In the genomic region with DNA sequence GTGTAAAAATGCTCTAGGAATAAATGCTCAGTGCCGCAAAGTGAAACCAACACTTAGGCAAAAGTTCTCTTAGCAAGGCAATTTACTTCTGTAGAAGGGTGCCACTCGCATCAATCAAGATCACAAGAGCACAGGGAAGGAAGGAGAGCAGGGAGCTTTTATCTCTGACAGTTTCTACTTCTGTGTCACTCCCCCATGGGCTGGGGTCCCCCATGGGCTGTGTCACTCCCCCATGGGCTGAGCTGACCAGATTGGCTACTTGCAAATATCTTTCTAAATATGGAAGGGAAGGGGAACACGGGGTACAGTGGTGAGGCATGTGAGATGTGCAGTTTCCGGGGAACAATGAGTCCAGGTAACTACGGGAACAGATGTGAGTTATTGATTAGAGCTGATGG, we compare ENCODE assay signal across 8 cellular contexts. TPM values are rescaled to one million over a fixed set of nuclear protein-coding genes. Genes with fewer than 3 reads are reported as not detected.
DNase-seq lines count a peak whose midpoint lies in the region; ATAC-seq and TF ChIP-seq lines count a peak whose summit lies in the region.

No MANE protein-coding gene starts in this region.

- no peaks in the 10 kb centered on the region for H3K79me2 ChIP-seq in osteoblast (ENCODE audit: insufficient read depth, low read length)

- no peaks in the 10 kb centered on the region for H3K36me3 ChIP-seq in effector memory CD4-positive, alpha-beta T cell (ENCODE audit: control insufficient read depth, insufficient read depth, low read length)
- no peaks in the 10 kb centered on the region for H3K36me3 ChIP-seq in osteoblast (ENCODE audit: insufficient read depth, low read length)

- H3K4me3 ChIP-seq in AG04450 (ENCODE audit: low read depth, low read length), result peak overlapping the region; percentile 64
- H3K4me3 ChIP-seq in effector memory CD4-positive, alpha-beta T cell (ENCODE audit: insufficient read depth, low read depth, low read length, poor library complexity, severe bottlenecking), result peak overlapping the region; percentile 48
- H3K4me3 ChIP-seq in osteoblast (ENCODE audit: insufficient read depth, low read length), result peak overlapping the region; percentile 75

- peak overlapping the region; percentile 94 for H3K4me2 ChIP-seq in osteoblast (ENCODE audit: insufficient read depth, low read length)

- DNase-seq in AG04450 (ENCODE audit: low read depth, low spot score), result no peak
- peak; percentile 14 to 15 for DNase-seq in Kasumi-1 (lab: John Stamatoyannopoulos, UW)
- DNase-seq in effector memory CD4-positive, alpha-beta T cell, result no peak
- DNase-seq in osteoblast (ENCODE audit: insufficient read length, low spot score, missing footprints), result no peak
- DNase-seq in DMS153 (lab: John Stamatoyannopoulos, UW), result no peak
- DNase-seq in NCI-H524 treated with DMSO at 0.1 percent for 48 hours (lab: John Stamatoyannopoulos, UW), result no peak
- DNase-seq in RKO (ENCODE audit: low spot score), result no peak

- peak; percentile 19 for ATAC-seq in GM21390 (IDR thresholded peaks at IDR 0.05; ENCODE audit: unreplicated experiment)

- H3K27me3 ChIP-seq in AG04450 (ENCODE audit: control insufficient read depth, insufficient read depth, low read length), result peaks cover 5% of the 10 kb centered on the region
- H3K27me3 ChIP-seq in effector memory CD4-positive, alpha-beta T cell (replicated peaks; ENCODE audit: control insufficient read depth, insufficient read depth, low read length, poor library complexity, severe bottlenecking), result no peaks in the 10 kb centered on the region
- no peaks in the 10 kb centered on the region for H3K27me3 ChIP-seq in osteoblast (ENCODE audit: insufficient read depth, low read length)

- H3K4me1 ChIP-seq in effector memory CD4-positive, alpha-beta T cell (ENCODE audit: control insufficient read depth, insufficient read depth, low read length, poor library complexity, severe bottlenecking), result no peaks in the 10 kb centered on the region
- H3K4me1 ChIP-seq in osteoblast (ENCODE audit: insufficient read depth, low read length), result peaks cover 4% of the 10 kb centered on the region

- CTCF ChIA-PET in AG04450 (lab: Charles Lee), result interaction anchor here (0.6 to 2.7 kb wide), 11 partner anchors 9 to 1185 kb away, joined by 3 to 35 read pairs (median 3); partner anchors contain the start of gene TRIM5

- TF ChIP-seq CTCF in AG04450 (IDR thresholded peaks at IDR 0.05; ENCODE audit: low read depth, low read length), result no peak
- TF ChIP-seq CTCF in osteoblast (IDR thresholded peaks at IDR 0.05; ENCODE audit: extremely low read depth, low read depth, low read length), result no peak

- peak overlapping the region; percentile 92 for H2AFZ ChIP-seq in osteoblast (ENCODE audit: low read length)

- H3K27ac ChIP-seq in AG04450 (ENCODE audit: low read depth, low read length) (no peak overlapping the region), osteoblast (ENCODE audit: low read depth, low read length) (no peak overlapping the region)
- H3K27ac ChIP-seq in effector memory CD4-positive, alpha-beta T cell (ENCODE audit: insufficient read depth, low read length, poor library complexity, severe bottlenecking), result no peak overlapping the region

- POLR2A ChIA-PET in AG04450 (lab: Yijun Ruan, JAX), result no interaction called here

- H3K9me3 ChIP-seq in AG04450 (ENCODE audit: control insufficient read depth, insufficient read depth, low read length) (no peaks in the 10 kb centered on the region), osteoblast (ENCODE audit: low read depth, low read length) (no peaks in the 10 kb centered on the region)
- H3K9me3 ChIP-seq in effector memory CD4-positive, alpha-beta T cell (ENCODE audit: control insufficient read depth, low read length), result no peaks in the 10 kb centered on the region

- no peaks in the 10 kb centered on the region for H4K20me1 ChIP-seq in osteoblast (ENCODE audit: insufficient read depth, low read length)

RNA-seq across cellular contexts. Expression of gene OR52N2, which starts 0.4 kb away (rescaled TPM):
- not detected in 2 replicates for polyA plus RNA-seq in AG04450 (2011; rRNA removed)
- polyA minus RNA-seq in AG04450 (2011; rRNA and poly(A)+ RNA removed), result not detected in 2 replicates
- total RNA-seq in osteoblast, result not detected in 2 replicates

RNA-seq across cellular contexts. Expression of gene OR52N1, which starts 18.1 kb away (rescaled TPM):
- polyA plus RNA-seq in AG04450 (2011; rRNA removed), result not detected in 2 replicates
- polyA minus RNA-seq in AG04450 (2011; rRNA and poly(A)+ RNA removed), result not detected in 2 replicates
- 0.36 TPM in 1 of 2 replicates, not detected in the other for total RNA-seq in osteoblast

RNA-seq across cellular contexts. Expression of gene OR52N5, which starts 26.0 kb away (rescaled TPM):
- not detected in 2 replicates for polyA plus RNA-seq in AG04450 (2011; rRNA removed)
- not detected in 2 replicates for polyA minus RNA-seq in AG04450 (2011; rRNA and poly(A)+ RNA removed)
- total RNA-seq in osteoblast, result not detected in 2 replicates

RNA-seq across cellular contexts. Expression of gene OR52E6, which starts 32.6 kb away (rescaled TPM):
- polyA plus RNA-seq in AG04450 (2011; rRNA removed), result not detected in 2 replicates
- not detected in 2 replicates for polyA minus RNA-seq in AG04450 (2011; rRNA and poly(A)+ RNA removed)
- total RNA-seq in osteoblast, result 1.4 TPM in 1 of 2 replicates, not detected in the other

RNA-seq across cellular contexts. Expression of gene OR52E8, which starts 48.4 kb away (rescaled TPM):
- polyA plus RNA-seq in AG04450 (2011; rRNA removed), result not detected in 2 replicates
- polyA minus RNA-seq in AG04450 (2011; rRNA and poly(A)+ RNA removed), result not detected in 2 replicates
- 0.36 TPM in 1 of 2 replicates, not detected in the other for total RNA-seq in osteoblast

Comparison
In these comparisons a context has a peak if more than half of its experiments do, and no peak if none do; other contexts are left out.
1. DNase-seq: peak in Kasumi-1 (2 of 2); none in AG04450 (single experiment), effector memory CD4-positive, alpha-beta T cell (0 of 3), osteoblast (single experiment), DMS153 (single experiment), NCI-H524 treated with DMSO at 0.1 percent for 48 hours (single experiment) and RKO (single experiment).
2. Peak in every context shown above with its lines, with median percentiles within 50 percentile points of each other: H3K4me3 ChIP-seq.